In the genomic region with DNA sequence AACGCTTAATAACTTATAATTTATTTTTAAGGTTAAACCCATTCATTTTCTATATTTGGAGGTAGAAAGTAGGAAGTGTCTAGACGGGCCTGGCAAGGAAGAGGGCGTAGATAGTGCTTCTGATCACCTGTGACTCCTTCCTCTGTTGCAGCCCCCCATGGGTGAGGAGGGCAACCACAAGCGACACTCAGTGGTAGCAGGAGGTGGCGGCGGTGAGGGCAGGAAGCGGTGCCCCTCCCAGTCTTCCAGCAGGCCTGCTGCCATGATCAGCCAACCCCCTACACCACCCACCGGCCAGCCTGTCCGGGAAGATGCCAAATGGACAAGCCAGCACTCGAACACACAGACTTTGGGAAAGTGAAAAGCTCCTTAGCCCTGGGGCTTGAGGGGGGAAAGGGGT, we compare ENCODE assay signal across 1 cellular context.
TF ChIP-seq lines count a peak whose summit lies in the region.

No MANE protein-coding gene starts in this region.

TF ChIP-seq in WTC11, 78 proteins besides CTCF, POLR2A, EP300 and RAD21 (continued from another document):
- TF ChIP-seq, protein P1, sequence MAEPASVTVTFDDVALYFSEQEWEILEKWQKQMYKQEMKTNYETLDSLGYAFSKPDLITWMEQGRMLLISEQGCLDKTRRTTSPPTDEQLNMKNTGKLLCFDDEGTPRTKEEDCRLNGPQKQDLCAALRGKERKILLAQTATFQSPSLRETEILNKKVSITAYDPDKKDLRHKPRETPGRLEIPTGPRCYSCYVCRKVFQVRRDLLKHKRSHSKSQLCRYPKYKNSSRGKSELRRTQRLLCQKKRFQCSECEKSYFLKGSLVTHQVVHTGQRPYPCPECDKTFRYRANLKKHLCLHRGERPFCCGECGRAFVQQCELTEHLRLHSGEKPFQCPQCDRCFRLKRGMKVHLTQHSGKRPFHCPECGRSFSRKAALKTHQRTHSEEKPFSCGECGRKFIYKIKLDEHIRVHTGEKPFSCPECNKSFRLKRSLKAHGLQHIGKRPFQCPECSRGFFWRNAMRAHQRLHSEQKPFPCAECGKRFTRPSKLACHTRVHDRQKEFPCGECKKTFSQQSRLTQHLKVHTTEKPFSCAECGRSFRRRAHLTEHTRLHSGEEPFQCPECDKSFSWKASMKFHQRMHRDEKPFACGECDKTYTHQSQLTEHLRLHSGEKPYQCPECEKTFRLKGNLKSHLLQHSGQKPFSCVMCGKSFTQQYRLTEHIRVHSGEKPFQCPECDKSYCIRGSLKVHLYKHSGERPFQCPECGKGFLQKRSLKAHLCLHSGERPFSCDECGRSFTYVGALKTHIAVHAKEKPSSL (CRISPR knock-in tag; conservative IDR thresholded peaks at IDR 0.05), result no peak
- TF ChIP-seq ZNF317 (CRISPR knock-in tag; IDR thresholded peaks at IDR 0.05; ENCODE audit: borderline replicate concordance, low read depth), result no peak
- TF ChIP-seq FOXJ3 (CRISPR knock-in tag; IDR thresholded peaks at IDR 0.05; ENCODE audit: borderline replicate concordance), result no peak
- no peak for TF ChIP-seq ETV6 (CRISPR knock-in tag; IDR thresholded peaks at IDR 0.05)
- no peak for TF ChIP-seq ZNF219 (CRISPR knock-in tag; IDR thresholded peaks at IDR 0.05; ENCODE audit: borderline replicate concordance)
- TF ChIP-seq, protein P2, sequence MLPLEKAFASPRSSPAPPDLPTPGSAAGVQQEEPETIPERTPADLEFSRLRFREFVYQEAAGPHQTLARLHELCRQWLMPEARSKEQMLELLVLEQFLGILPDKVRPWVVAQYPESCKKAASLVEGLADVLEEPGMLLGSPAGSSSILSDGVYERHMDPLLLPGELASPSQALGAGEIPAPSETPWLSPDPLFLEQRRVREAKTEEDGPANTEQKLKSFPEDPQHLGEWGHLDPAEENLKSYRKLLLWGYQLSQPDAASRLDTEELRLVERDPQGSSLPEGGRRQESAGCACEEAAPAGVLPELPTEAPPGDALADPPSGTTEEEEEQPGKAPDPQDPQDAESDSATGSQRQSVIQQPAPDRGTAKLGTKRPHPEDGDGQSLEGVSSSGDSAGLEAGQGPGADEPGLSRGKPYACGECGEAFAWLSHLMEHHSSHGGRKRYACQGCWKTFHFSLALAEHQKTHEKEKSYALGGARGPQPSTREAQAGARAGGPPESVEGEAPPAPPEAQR (CRISPR knock-in tag; IDR thresholded peaks at IDR 0.05), result no peak
- no peak for TF ChIP-seq HMGA2 (CRISPR knock-in tag; IDR thresholded peaks at IDR 0.05)
- no peak for TF ChIP-seq GRHL2 (CRISPR knock-in tag; IDR thresholded peaks at IDR 0.05; ENCODE audit: insufficient replicate concordance, severe bottlenecking)
- no peak for TF ChIP-seq ZNF423 (CRISPR knock-in tag; IDR thresholded peaks at IDR 0.05)
